15 cellular contexts compared by ENCODE assay signal in genomic region chr20:24778585-24779031, GRCh38.
DNase-seq lines count a peak whose midpoint lies in the region; ATAC-seq and TF ChIP-seq lines count a peak whose summit lies in the region.
"Had no signal": no experiment of that assay in that cellular context is flagged by ENCODE, and none has a peak within 500 bp of the region (broad histone marks: within the 10 kb centered on the region; RNA-seq: fewer than 3 reads in every experiment).

No MANE protein-coding gene starts in this region.

- no peaks in the 10 kb centered on the region for H3K27me3 ChIP-seq in Peyer's patch

- H3K27me3 Mint-ChIP-seq in activated T-helper 17 cell treated with anti-CD3 and anti-CD28 coated beads, Interleukin-2, amount 50 U/mL, for 72 hours: peaks cover 33% of the 10 kb centered on the region

- ATAC-seq in Right ventricle myocardium superior (ENCODE audit: poor library complexity): no peak
- ATAC-seq in GM19324 (IDR thresholded peaks at IDR 0.05; ENCODE audit: low FRiP score, unreplicated experiment): no peak
- no peak for ATAC-seq in activated T-helper 17 cell treated with anti-CD3 and anti-CD28 coated beads, Interleukin-2, amount 50 U/mL, for 72 hours (replicated peaks)
- ATAC-seq: lower lobe of right lung; naive thymus-derived CD4-positive, alpha-beta T cell had no signal

- H3K4me3 Mint-ChIP-seq in activated T-helper 17 cell treated with anti-CD3 and anti-CD28 coated beads, Interleukin-2, amount 50 U/mL, for 72 hours: no peak overlapping the region
- H3K4me3 Mint-ChIP-seq: naive thymus-derived CD4-positive, alpha-beta T cell had no signal

- intact Hi-C loops in cardiac septum (cut with DNase I) (loop anchor here (10.0 kb wide), 1 partner anchor 274 kb away; no protein-coding TSS in a partner anchor), Right ventricle myocardium superior (cut with DNase I) (no loop called here)

- no peaks in the 10 kb centered on the region for H3K9me3 ChIP-seq in Peyer's patch
- H3K9me3 ChIP-seq: esophagus muscularis mucosa, lower lobe of right lung had no signal

- no peaks in the 10 kb centered on the region for H3K4me1 Mint-ChIP-seq in activated T-helper 17 cell treated with anti-CD3 and anti-CD28 coated beads, Interleukin-2, amount 50 U/mL, for 72 hours

- no peaks in the 10 kb centered on the region for H3K36me3 ChIP-seq in Peyer's patch
- H3K36me3 ChIP-seq: esophagus muscularis mucosa, lower lobe of right lung had no signal

- H3K4me3 ChIP-seq in Peyer's patch: no peak overlapping the region
- H3K4me3 ChIP-seq: esophagus muscularis mucosa, lower lobe of right lung had no signal

- DNase-seq in cardiac septum (ENCODE audit: low spot score): peak; percentile 58
- DNase-seq in Right ventricle myocardium superior: no peak
- peak in 2 of 3 donors; percentile 46 to 54 for DNase-seq in Peyer's patch
- peak; percentile 47 for DNase-seq in mucosa of gallbladder (ENCODE audit: low spot score)
- DNase-seq in NCI-H1417 treated with DMSO at 0.1 percent for 48 hours (lab: John Stamatoyannopoulos, UW): no peak
- DNase-seq in NCI-H524 treated with DMSO at 0.1 percent for 48 hours (lab: John Stamatoyannopoulos, UW): no peak
- DNase-seq: GDM1; glutamatergic neuron; naive thymus-derived CD4-positive, alpha-beta T cell; NCI-H82; stimulated activated CD4-positive, alpha-beta T cell treated with anti-CD3 and anti-CD28 coated beads, Interleukin-12 subunit alpha, Interleukin-12 subunit beta, amount 100 ng/mL, for 4 hours had no signal

- TF ChIP-seq CTCF in Peyer's patch (IDR thresholded peaks at IDR 0.05): no peak

- TF ChIP-seq POLR2A in Peyer's patch (IDR thresholded peaks at IDR 0.05): no peak

- H3K4me1 ChIP-seq in Peyer's patch: no peaks in the 10 kb centered on the region
- H3K4me1 ChIP-seq: lower lobe of right lung had no signal

- no peaks in the 10 kb centered on the region for H3K36me3 Mint-ChIP-seq in activated T-helper 17 cell treated with anti-CD3 and anti-CD28 coated beads, Interleukin-2, amount 50 U/mL, for 72 hours (ENCODE audit: low read depth)

- H3K9me3 Mint-ChIP-seq in activated T-helper 17 cell treated with anti-CD3 and anti-CD28 coated beads, Interleukin-2, amount 50 U/mL, for 72 hours: no peaks in the 10 kb centered on the region

- H3K27ac Mint-ChIP-seq in activated T-helper 17 cell treated with anti-CD3 and anti-CD28 coated beads, Interleukin-2, amount 50 U/mL, for 72 hours: no peak overlapping the region

- H3K27ac ChIP-seq in Peyer's patch: no peak overlapping the region
- H3K27ac ChIP-seq: esophagus muscularis mucosa, lower lobe of right lung had no signal

Comparison
In these comparisons a context has a peak if more than half of its experiments do, and no peak if none do; other contexts are left out.
1. DNase-seq: peak in cardiac septum (single experiment), Peyer's patch (2 of 3) and mucosa of gallbladder (single experiment); none in Right ventricle myocardium superior (single experiment), NCI-H1417 treated with DMSO at 0.1 percent for 48 hours (single experiment) and NCI-H524 treated with DMSO at 0.1 percent for 48 hours (single experiment).